8 cellular contexts compared by ENCODE assay signal in genomic region chr18:76821875-76822509, GRCh38. TPM values are rescaled to one million over a fixed set of nuclear protein-coding genes. Genes with fewer than 3 reads are reported as not detected.
DNase-seq lines count a peak whose midpoint lies in the region; ATAC-seq and TF ChIP-seq lines count a peak whose summit lies in the region.

No MANE protein-coding gene starts in this region.

- H2AFZ ChIP-seq in SU-DHL-6 (ENCODE audit: low read depth, low read length, severe bottlenecking) = no peak overlapping the region

- peak in 1 of 2 donors; percentile 34 for TF ChIP-seq POLR2A in adrenal gland (IDR thresholded peaks at IDR 0.05)

- peaks cover 3% of the 10 kb centered on the region; the same call in 1 of the 2 replicates for H4K20me1 ChIP-seq in SU-DHL-6 (ENCODE audit: low read depth, low read length)

- peaks cover 22 to 28% of the 10 kb centered on the region in 2 donors for H3K4me1 ChIP-seq in adrenal gland (replicated peaks in 1 of 2)
- H3K4me1 ChIP-seq in right atrium auricular region = peaks cover 0 to 34% of the 10 kb centered on the region in 2 donors
- H3K4me1 ChIP-seq in psoas muscle = peaks cover 21% of the 10 kb centered on the region
- peaks cover 0 to 3% of the 10 kb centered on the region in 2 donors for H3K4me1 ChIP-seq in aorta (ENCODE audit: control insufficient read depth in 1 of 2, insufficient read depth in 2 of 2, low read length in 2 of 2)

- H3K4me3 ChIP-seq in SU-DHL-6 (ENCODE audit: insufficient read depth, low read length, poor library complexity, severe bottlenecking) (peak overlapping the region; percentile 96), adrenal gland (peak overlapping the region; percentile 54 to 96 (median 90)), right atrium auricular region (peak overlapping the region; percentile 73 to 90), psoas muscle (peak overlapping the region; percentile 98), aorta (ENCODE audit: low read length in 2 of 2) (peak overlapping the region; percentile 67 to 83)

- no peaks in the 10 kb centered on the region for H3K9me3 ChIP-seq in SU-DHL-6 (ENCODE audit: insufficient read depth, low read length)
- no peaks in the 10 kb centered on the region for H3K9me3 ChIP-seq in adrenal gland (replicated peaks in 1 of 3)
- no peaks in the 10 kb centered on the region for H3K9me3 ChIP-seq in right atrium auricular region
- no peaks in the 10 kb centered on the region for H3K9me3 ChIP-seq in psoas muscle
- no peaks in the 10 kb centered on the region for H3K9me3 ChIP-seq in aorta (ENCODE audit: control insufficient read depth, low read length)

- 0% methylated on average over 33 to 87 of the region's 89 CpGs; no CpG with 5 or more reads in 1 of the 4 donors for WGBS in adrenal gland, 4 donors
- WGBS in psoas muscle, 3 donors = 0 to 1% (median 1%) methylated on average over 26 to 84 of the region's 89 CpGs
- WGBS in aorta, 2 donors = 0 to 1% methylated on average over 63 to 89 of the region's 89 CpGs

- ATAC-seq in GM19468 (IDR thresholded peaks at IDR 0.05; ENCODE audit: extremely low read depth, unreplicated experiment) = peak; percentile 36
- ATAC-seq in psoas muscle = peak; percentile 73 to 81 (median 78)
- ATAC-seq in aorta (ENCODE audit: low FRiP score) = peak; percentile 78

- peaks cover 33% of the 10 kb centered on the region for H3F3A ChIP-seq in SU-DHL-6 (ENCODE audit: insufficient read depth)

- no peaks in the 10 kb centered on the region for H3K9me2 ChIP-seq in SU-DHL-6 (replicated peaks; ENCODE audit: insufficient read depth, low read length)

- peak overlapping the region; percentile 98 for H3K9ac ChIP-seq in SU-DHL-6 (ENCODE audit: low read length)

- no peak for TF ChIP-seq CTCF in SU-DHL-6 (IDR thresholded peaks at IDR 0.05; ENCODE audit: insufficient read depth, low read length, poor library complexity, severe bottlenecking)
- TF ChIP-seq CTCF in adrenal gland (IDR thresholded peaks at IDR 0.05) = no peak
- no peak for TF ChIP-seq CTCF in right atrium auricular region (IDR thresholded peaks at IDR 0.05)
- TF ChIP-seq CTCF in psoas muscle (IDR thresholded peaks at IDR 0.05) = no peak

- no peaks in the 10 kb centered on the region for H3K27me3 ChIP-seq in SU-DHL-6 (ENCODE audit: low read length)
- H3K27me3 ChIP-seq in adrenal gland = no peaks in the 10 kb centered on the region
- H3K27me3 ChIP-seq in right atrium auricular region = no peaks in the 10 kb centered on the region
- no peaks in the 10 kb centered on the region for H3K27me3 ChIP-seq in psoas muscle (ENCODE audit: insufficient read depth in 3 of 3, low read length in 2 of 3)
- no peaks in the 10 kb centered on the region for H3K27me3 ChIP-seq in aorta (ENCODE audit: control insufficient read depth in 1 of 2, insufficient read depth in 2 of 2, low read length in 1 of 2)

- H3K79me2 ChIP-seq in SU-DHL-6 (ENCODE audit: insufficient read depth, low read length) = peaks cover 87% of the 10 kb centered on the region

- DNase-seq in D341Med (ENCODE audit: low spot score) = peak; percentile 95
- peak; percentile 49 for DNase-seq in HT-29 (ENCODE audit: low spot score)
- DNase-seq in adrenal gland = peak; percentile 47 to 72 (median 60)
- DNase-seq in right atrium auricular region (ENCODE audit: low spot score) = peak; percentile 67
- DNase-seq in psoas muscle = peak; percentile 63 to 82
- DNase-seq in aorta = peak; percentile 76 to 87

- peak overlapping the region; percentile 100 for H3K4me2 ChIP-seq in SU-DHL-6 (ENCODE audit: low read depth, low read length, poor library complexity, severe bottlenecking)

- intact Hi-C loops in adrenal gland (cut with DNase I) (no loop called here), psoas muscle (cut with DNase I) (no loop called here), aorta (cut with DNase I) (no loop called here)

- H3K36me3 ChIP-seq in SU-DHL-6 (ENCODE audit: low read length) (0 out of 2 replicates have a peak, but pooled peaks cover 3% of the 10 kb centered on the region), adrenal gland (replicated peaks in 1 of 2) (no peaks in the 10 kb centered on the region), right atrium auricular region (no peaks in the 10 kb centered on the region), psoas muscle (ENCODE audit: insufficient read depth in 1 of 2, low read depth in 1 of 2) (peaks cover 0 to 3% of the 10 kb centered on the region in 2 donors), aorta (ENCODE audit: control insufficient read depth in 1 of 2, insufficient read depth in 2 of 2, low read length in 1 of 2) (no peaks in the 10 kb centered on the region)

- peak overlapping the region; percentile 90 for H3K27ac ChIP-seq in SU-DHL-6 (ENCODE audit: low read depth, low read length)
- H3K27ac ChIP-seq in adrenal gland = peak overlapping the region in 4 of 5 donors; percentile 88 to 99 (median 92)
- H3K27ac ChIP-seq in right atrium auricular region = peak overlapping the region; percentile 94 to 95
- peak overlapping the region; percentile 97 for H3K27ac ChIP-seq in psoas muscle
- peak overlapping the region; percentile 84 to 86 for H3K27ac ChIP-seq in aorta (ENCODE audit: low read depth in 1 of 2, low read length in 2 of 2)

RNA-seq across cellular contexts. Expression of gene ZNF236, which starts 0.4 kb away (rescaled TPM):
- 4.5 and 6.6 TPM in 2 replicates for total RNA-seq in HT-29 (2014; rRNA removed; shearing (Covaris generic))
- 10 to 100 TPM in 4 of 8 donors, 1 to 10 TPM in 4; 6.1 to 35.2 (median 11.3) TPM for total RNA-seq in adrenal gland
- 1 to 10 TPM; 2.7 to 5.9 (median 4.0) TPM for polyA plus RNA-seq in adrenal gland
- total RNA-seq in right atrium auricular region = 10 to 100 TPM; 11.0 to 12.7 TPM
- total RNA-seq in psoas muscle = 1 to 10 TPM; 7.5 to 9.4 (median 7.9) TPM
- 1 to 10 TPM in 2 of 3 donors, under 1 TPM in 1; 0.76 to 2.8 (median 1.5) TPM for polyA plus RNA-seq in psoas muscle
- 10 to 100 TPM; 17.2 to 23.6 TPM for total RNA-seq in aorta
- polyA plus RNA-seq in aorta = 1 to 10 TPM in 1 of 2 donors, under 1 TPM in 1; 0.38 to 2.9 TPM

Comparison
In these comparisons a context has a peak if more than half of its experiments do, and no peak if none do; other contexts are left out.
1. Peak in every context shown above with its lines: DNase-seq, ATAC-seq, H3K4me3 ChIP-seq and H3K27ac ChIP-seq.